In the genomic region with DNA sequence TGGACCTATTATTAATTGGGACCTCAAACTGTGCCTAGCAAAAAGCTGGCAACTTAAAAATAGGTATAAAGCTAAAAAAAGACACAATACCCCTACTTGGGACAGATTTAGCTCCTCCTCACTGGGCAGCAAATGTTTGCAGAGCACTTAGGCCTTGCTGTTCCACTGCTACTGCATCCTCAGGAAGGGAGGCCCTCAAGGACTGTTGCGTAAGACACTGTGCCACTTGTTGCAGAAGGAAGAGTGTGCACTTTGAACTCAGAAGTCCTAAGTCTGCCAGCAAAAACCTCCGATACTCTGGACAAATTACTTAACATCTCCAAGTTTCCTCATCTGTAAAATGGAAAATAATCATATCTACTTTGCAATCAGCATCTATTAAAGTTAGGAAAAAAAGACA, we compare ENCODE assay signal across 27 cellular contexts.
DNase-seq lines count a peak whose midpoint lies in the region; ATAC-seq and TF ChIP-seq lines count a peak whose summit lies in the region.
"Had no signal": no experiment of that assay in that cellular context is flagged by ENCODE, and none has a peak within 500 bp of the region (broad histone marks: within the 10 kb centered on the region; RNA-seq: fewer than 3 reads in every experiment).

No MANE protein-coding gene starts in this region.

- no TSS peak for BruUV-seq in PC-9 (replicated peaks; lab: Mats Ljungman, UMichigan)

- H4K20me1 ChIP-seq in PC-9 (ENCODE audit: insufficient read depth) = no peaks in the 10 kb centered on the region

- DNase-seq in DMS53 treated with DMSO at 0.1 percent for 48 hours (lab: John Stamatoyannopoulos, UW; ENCODE audit: unreplicated experiment) (peak; percentile 61), Kasumi-1 (lab: John Stamatoyannopoulos, UW) (peak; percentile 25 to 48), SKM-1 treated with dmso at 0.1 percent for 144 hours (lab: John Stamatoyannopoulos, UW; ENCODE audit: unreplicated experiment) (peak; percentile 35), lung (ENCODE audit: low spot score) (peak; percentile 84), left cardiac atrium (no peak), NCI-H1436 treated with DMSO at 0.1 percent for 48 hours (lab: John Stamatoyannopoulos, UW) (no peak), PC-9 (no peak)
- DNase-seq: activated CD4-positive, alpha-beta T cell treated with anti-CD3 and anti-CD28 coated beads, Interleukin-2, amount 50 U/mL, for 1 hour; activated CD8-positive, alpha-beta memory T cell treated with anti-CD3 and anti-CD28 coated beads, Interleukin-2, amount 10 ng/mL, durations not matched to agents 7 days and 5 days; activated naive CD4-positive, alpha-beta T cell; activated T-cell treated with anti-CD3 and anti-CD28 coated beads, Interleukin-2, amount 50 U/mL, for 48 hours; Calu3; gastrocnemius medialis; mesendoderm; NCI-H1048; NCI-H1694 treated with DMSO at 0.1 percent for 48 hours; stimulated activated naive CD4-positive, alpha-beta T cell treated with Interleukin-2 at 50 U/mL for 16 hours; SW 1271; T1000; testis had no signal

- H3K4me1 ChIP-seq in lung (ENCODE audit: control insufficient read depth in 2 of 2, insufficient read depth in 2 of 2, low read length in 2 of 2) (no peaks in the 10 kb centered on the region), PC-9 (replicated peaks; ENCODE audit: insufficient read depth) (0 out of 2 replicates have a peak, but pooled peaks cover 4% of the 10 kb centered on the region)
- H3K4me1 ChIP-seq: body of pancreas, gastrocnemius medialis, prostate gland, testis, vagina had no signal

- H3K27ac ChIP-seq in lung (ENCODE audit: low read depth in 1 of 2, low read length in 1 of 2) = no peak overlapping the region
- no peak overlapping the region for H3K27ac ChIP-seq in PC-9
- H3K27ac ChIP-seq: body of pancreas, gastrocnemius medialis, KMS-11, prostate gland, testis, vagina had no signal

- CTCF ChIA-PET in PC-9 (lab: Charles Lee) = no interaction called here

- peak; percentile 70 for ATAC-seq in lung (ENCODE audit: insufficient read depth, low FRiP score)
- ATAC-seq in left cardiac atrium = no peak
- no peak for ATAC-seq in GM18861 (IDR thresholded peaks at IDR 0.05; ENCODE audit: unreplicated experiment)
- ATAC-seq: activated CD8-positive, alpha-beta memory T cell treated with anti-CD3 and anti-CD28 coated beads, Interleukin-2, amount 10 ng/mL, durations not matched to agents 7 days and 5 days; body of pancreas; gastrocnemius medialis; GM12878; WTC11 had no signal

- no peaks in the 10 kb centered on the region for H3K79me2 ChIP-seq in PC-9 (ENCODE audit: low read depth)

- no peaks in the 10 kb centered on the region for H3K27me3 ChIP-seq in lung (ENCODE audit: control insufficient read depth, insufficient read depth)
- no peaks in the 10 kb centered on the region for H3K27me3 ChIP-seq in PC-9 (ENCODE audit: insufficient read depth, low read depth)
- H3K27me3 ChIP-seq: body of pancreas, gastrocnemius medialis, testis, vagina had no signal

- H3K4me3 ChIP-seq in lung = no peak overlapping the region
- no peak overlapping the region for H3K4me3 ChIP-seq in PC-9
- H3K4me3 ChIP-seq: body of pancreas, gastrocnemius medialis, GM12878, prostate gland, testis, vagina had no signal

- H2AFZ ChIP-seq in PC-9 = no peak overlapping the region

- WGBS in lung, 2 donors = 41 to 51% methylated on average over 2 of the region's 2 CpGs

- 0 out of 2 replicates have a peak, but pooled peaks cover 4% of the 10 kb centered on the region for H3K9me2 ChIP-seq in PC-9 (ENCODE audit: insufficient read depth)

- H3K36me3 ChIP-seq in lung (ENCODE audit: control insufficient read depth in 2 of 2, insufficient read depth in 2 of 2, low read length in 2 of 2) (no peaks in the 10 kb centered on the region), PC-9 (ENCODE audit: low read depth) (no peaks in the 10 kb centered on the region)
- H3K36me3 ChIP-seq: gastrocnemius medialis, prostate gland, vagina had no signal

- H3F3A ChIP-seq in PC-9 (ENCODE audit: insufficient read depth, low read depth) = no peaks in the 10 kb centered on the region

- intact Hi-C loops in left cardiac atrium (cut with DNase I) (no loop called here), PC-9 (cut with micrococcal nuclease; ENCODE audit: unreplicated experiment) (no loop called here)

- TF ChIP-seq CTCF in lung (IDR thresholded peaks at IDR 0.05; ENCODE audit: control extremely low read depth, extremely low read depth) (no peak), PC-9 (conservative IDR thresholded peaks at IDR 0.05) (no peak)

- POLR2A ChIA-PET in PC-9 (lab: Charles Lee; ENCODE audit: unreplicated experiment) = no interaction called here

- no peak overlapping the region for H3K4me2 ChIP-seq in PC-9
- H3K4me2 ChIP-seq: KMS-11 had no signal

- no peaks in the 10 kb centered on the region for H3K9me3 ChIP-seq in lung (ENCODE audit: control insufficient read depth in 2 of 2, insufficient read depth in 1 of 2, low read length in 1 of 2)
- H3K9me3 ChIP-seq in PC-9 (ENCODE audit: insufficient read depth, low read depth) = no peaks in the 10 kb centered on the region
- H3K9me3 ChIP-seq: body of pancreas, gastrocnemius medialis, prostate gland, testis, vagina had no signal

Comparison
In these comparisons a context has a peak if more than half of its experiments do, and no peak if none do; other contexts are left out.
1. DNase-seq: peak in DMS53 treated with DMSO at 0.1 percent for 48 hours (single experiment), Kasumi-1 (2 of 2), SKM-1 treated with dmso at 0.1 percent for 144 hours (single experiment) and lung (single experiment); none in left cardiac atrium (single experiment), NCI-H1436 treated with DMSO at 0.1 percent for 48 hours (single experiment) and PC-9 (0 of 2).